Comparison of ENCODE assay signal across 18 cellular contexts in the genomic region with DNA sequence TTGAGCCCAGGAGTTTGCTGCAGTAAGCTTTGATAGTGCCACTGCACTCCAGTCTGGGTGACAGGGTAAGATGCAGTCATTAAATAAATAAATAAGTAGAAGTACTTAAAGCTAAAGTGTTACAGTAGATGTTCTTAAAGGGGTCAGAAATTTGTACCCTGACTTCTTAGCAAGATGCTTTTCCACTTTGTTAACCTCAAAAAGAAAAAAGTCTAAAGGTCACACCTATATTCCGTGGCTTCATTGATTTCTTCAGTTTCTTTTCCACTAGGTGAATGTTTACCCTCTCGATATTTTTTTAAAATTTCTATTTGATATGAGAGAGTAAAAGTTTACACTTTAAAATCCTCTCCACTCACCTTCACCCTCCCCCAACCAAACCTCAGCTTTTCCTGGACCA.
DNase-seq lines count a peak whose midpoint lies in the region; ATAC-seq, FAIRE-seq and TF ChIP-seq lines count a peak whose summit lies in the region.
"Had no signal": no experiment of that assay in that cellular context is flagged by ENCODE, and none has a peak within 500 bp of the region (broad histone marks: within the 10 kb centered on the region; RNA-seq: fewer than 3 reads in every experiment).

No MANE protein-coding gene starts in this region.

- H3K4me1 ChIP-seq in HepG2 (ENCODE audit: insufficient read depth, low read length) (peaks cover 36% of the 10 kb centered on the region), neural progenitor cell (peaks cover 20% of the 10 kb centered on the region), colonic mucosa (no peaks in the 10 kb centered on the region)
- H3K4me1 ChIP-seq: BLaER1 had no signal

- FAIRE-seq in HepG2 (lab: Jason Lieb, UNC) (no peak), GM19239 (lab: Jason Lieb, UNC) (no peak)
- FAIRE-seq: GM12892, GM18507 had no signal

- DNase-seq in Calu3 (no peak), RKO (ENCODE audit: low spot score) (peak; percentile 12), HepG2 (ENCODE audit: low spot score) (no peak), neural progenitor cell (ENCODE audit: low spot score) (no peak), GM19239 (ENCODE audit: insufficient read length, low spot score) (no peak), NOMO-1 treated with dmso at 0.1 percent for 144 hours (lab: John Stamatoyannopoulos, UW; ENCODE audit: unreplicated experiment) (no peak), colonic mucosa (no peak)
- DNase-seq: 8988T; CD4-positive, alpha-beta memory T cell; GDM1; GM23248; H7; KG1 had no signal

- intact Hi-C loops in Calu3 (cut with micrococcal nuclease; ENCODE audit: unreplicated experiment) = loop anchor here (5.0 kb wide), 2 partner anchors 43 to 203 kb away; no protein-coding TSS in a partner anchor
- intact Hi-C loops in HepG2 (cut with micrococcal nuclease; ENCODE audit: unreplicated experiment) = loop anchor here (1.0 kb wide), 1 partner anchor 65 kb away; no protein-coding TSS in a partner anchor
- intact Hi-C loops in colonic mucosa (cut with DNase I) = no loop called here

- H3K9me3 ChIP-seq in HepG2 (ENCODE audit: low read length) (no peaks in the 10 kb centered on the region), neural progenitor cell (ENCODE audit: low read depth) (no peaks in the 10 kb centered on the region), colonic mucosa (no peaks in the 10 kb centered on the region)
- H3K9me3 ChIP-seq: BLaER1 had no signal

- H3K4me3 Mint-ChIP-seq in Calu3 (ENCODE audit: low read depth, unreplicated experiment) = peak overlapping the region; percentile 60
- H3K4me3 Mint-ChIP-seq in neural progenitor cell = peak overlapping the region; percentile 11
- H3K4me3 Mint-ChIP-seq: CD14-positive monocyte; CD4-positive, alpha-beta memory T cell had no signal

- no peak overlapping the region for H2AFZ ChIP-seq in HepG2 (ENCODE audit: low read length)
- H2AFZ ChIP-seq in neural progenitor cell (replicated peaks) = no peak overlapping the region
- H2AFZ ChIP-seq: GM23248 had no signal

- H3K27me3 Mint-ChIP-seq in Calu3 (ENCODE audit: unreplicated experiment) (no peaks in the 10 kb centered on the region), neural progenitor cell (ENCODE audit: insufficient read depth, low read depth) (peaks cover 5% of the 10 kb centered on the region)

- H3K9ac ChIP-seq in HepG2 (ENCODE audit: insufficient read depth, low read depth, low read length) = peak overlapping the region; percentile 41; the same call in 1 of the 2 replicates
- H3K9ac ChIP-seq in neural progenitor cell = no peak overlapping the region
- H3K9ac ChIP-seq in colonic mucosa (ENCODE audit: low read depth in 2 of 2, low read length in 2 of 2) = no peak overlapping the region
- H3K9ac ChIP-seq: BLaER1, GM23248 had no signal

- no peak for TF ChIP-seq RAD21 in HepG2 (CRISPR knock-in tag; IDR thresholded peaks at IDR 0.05)

- H3K9me3 Mint-ChIP-seq in Calu3 (ENCODE audit: low read depth, unreplicated experiment) = no peaks in the 10 kb centered on the region
- peaks cover under 1% of the 10 kb centered on the region for H3K9me3 Mint-ChIP-seq in neural progenitor cell
- H3K9me3 Mint-ChIP-seq: CD4-positive, alpha-beta memory T cell had no signal

- in situ Hi-C loops in HepG2 (cut with HindIII; ENCODE audit: extremely low pct_ligation_motif_present, low pct_unique_long_range_greater_than_20kb) = no loop called here

- no peak for TF ChIP-seq POLR2A in HepG2 (IDR thresholded peaks at IDR 0.05; ENCODE audit: insufficient read depth in 1 of 2, low read depth in 2 of 2, low read length in 2 of 2)

- H3K4me3 ChIP-seq in HepG2 (replicated peaks in 1 of 3; ENCODE audit: insufficient read depth in 1 of 3, low read depth in 2 of 3, low read length in 3 of 3) = peak overlapping the region in 1 of 3 experiments; percentile 29; a peak in 3 of 6 replicates
- no peak overlapping the region for H3K4me3 ChIP-seq in neural progenitor cell
- H3K4me3 ChIP-seq in colonic mucosa = no peak overlapping the region
- H3K4me3 ChIP-seq: BLaER1, GM23248 had no signal

- no peaks in the 10 kb centered on the region for H4K20me1 ChIP-seq in HepG2 (ENCODE audit: insufficient read depth, low read length)
- H4K20me1 ChIP-seq in neural progenitor cell (ENCODE audit: low read depth) = no peaks in the 10 kb centered on the region
- H4K20me1 ChIP-seq: BLaER1 had no signal

- peak overlapping the region; percentile 93 for H3K27ac Mint-ChIP-seq in Calu3 (ENCODE audit: unreplicated experiment)
- H3K27ac Mint-ChIP-seq in neural progenitor cell = peak overlapping the region; percentile 27
- H3K27ac Mint-ChIP-seq: CD14-positive monocyte; CD4-positive, alpha-beta memory T cell had no signal

- TF ChIP-seq CTCF in Calu3 (IDR thresholded peaks at IDR 0.05; ENCODE audit: unreplicated experiment) (no peak), HepG2 (CRISPR knock-in tag; IDR thresholded peaks at IDR 0.05) (no peak), neural progenitor cell (IDR thresholded peaks at IDR 0.05) (no peak), colonic mucosa (IDR thresholded peaks at IDR 0.05) (no peak)

- no peaks in the 10 kb centered on the region for H3K79me2 ChIP-seq in HepG2 (ENCODE audit: insufficient read depth, low read length)
- no peaks in the 10 kb centered on the region for H3K79me2 ChIP-seq in neural progenitor cell (ENCODE audit: low read depth)

- TF ChIP-seq EP300 in HepG2 (IDR thresholded peaks at IDR 0.05; ENCODE audit: low read depth in 2 of 2, low read length in 2 of 2) (peak in 1 of 2 experiments; percentile 28; a peak in 1 of 4 replicates), HepG2 (CRISPR knock-in tag; IDR thresholded peaks at IDR 0.05; ENCODE audit: borderline replicate concordance) (no peak)

- no peaks in the 10 kb centered on the region for H3K36me3 Mint-ChIP-seq in Calu3 (ENCODE audit: insufficient read depth, unreplicated experiment)
- no peaks in the 10 kb centered on the region for H3K36me3 Mint-ChIP-seq in neural progenitor cell
- H3K36me3 Mint-ChIP-seq: CD14-positive monocyte; CD4-positive, alpha-beta memory T cell had no signal

- peak overlapping the region; percentile 58 for H3K4me2 ChIP-seq in HepG2 (ENCODE audit: low read depth, low read length)
- H3K4me2 ChIP-seq in neural progenitor cell = no peak overlapping the region
- H3K4me2 ChIP-seq: BLaER1 had no signal

- H3K27ac ChIP-seq in HepG2 (ENCODE audit: extremely low read length, insufficient read depth, low read length) (peak overlapping the region; percentile 72), neural progenitor cell (no peak overlapping the region), colonic mucosa (no peak overlapping the region)
- H3K27ac ChIP-seq: BLaER1, GM23248 had no signal

- H3K27me3 ChIP-seq in HepG2 (ENCODE audit: control insufficient read depth in 1 of 2, insufficient read depth in 2 of 2, low read length in 2 of 2) = no peaks in the 10 kb centered on the region; a peak in 1 of 5 replicates
- H3K27me3 ChIP-seq in neural progenitor cell = no peaks in the 10 kb centered on the region
- H3K27me3 ChIP-seq in colonic mucosa = no peaks in the 10 kb centered on the region
- H3K27me3 ChIP-seq: BLaER1 had no signal

- no peaks in the 10 kb centered on the region for H3F3A ChIP-seq in neural progenitor cell (ENCODE audit: low read depth)

- H3K36me3 ChIP-seq in HepG2 (replicated peaks in 1 of 2; ENCODE audit: control insufficient read depth in 1 of 2, insufficient read depth in 2 of 2, low read length in 2 of 2) (no peaks in the 10 kb centered on the region), neural progenitor cell (no peaks in the 10 kb centered on the region), colonic mucosa (no peaks in the 10 kb centered on the region)
- H3K36me3 ChIP-seq: BLaER1 had no signal

- CTCF ChIA-PET in Calu3 (lab: Charles Lee) (interaction anchor here (2.2 kb wide), 1 partner anchor 31 kb away, joined by 25 read pairs; no protein-coding TSS in a partner anchor), HepG2 (lab: Yijun Ruan, JAX; ENCODE audit: low intra/inter-chr PET ratio, low total read pairs) (no interaction called here)

- 4% methylated on average over 2 of the region's 2 CpGs for WGBS in HepG2 (ENCODE audit: low lambda C conversion rate)

- peaks cover 36% of the 10 kb centered on the region for H3K4me1 Mint-ChIP-seq in Calu3 (ENCODE audit: low read depth, unreplicated experiment)
- peaks cover 29% of the 10 kb centered on the region for H3K4me1 Mint-ChIP-seq in neural progenitor cell
- H3K4me1 Mint-ChIP-seq: CD14-positive monocyte; CD4-positive, alpha-beta memory T cell had no signal

- ATAC-seq in HepG2 (no peak), SK-N-SH treated with all-trans-retinoic acid at 6 μM for 48 hours (no peak)

- BruUV-seq in Calu3 (replicated peaks; lab: Mats Ljungman, UMichigan) (no TSS peak), HepG2 (replicated peaks; lab: Mats Ljungman, UMichigan) (no TSS peak)

- POLR2A ChIA-PET in HepG2 (lab: Yijun Ruan, JAX) = interaction anchor here (1.9 kb wide), 1 partner anchor 32 kb away, joined by 15 read pairs; no protein-coding TSS in a partner anchor

TF ChIP-seq in SK-N-SH treated with all-trans-retinoic acid at 6 μM for 48 hours, 23 proteins besides CTCF, POLR2A, EP300 and RAD21 (continues in another document):
- TF ChIP-seq CSDC2 (CRISPR knock-in tag; IDR thresholded peaks at IDR 0.05) (no peak), SNAI2 (CRISPR knock-in tag; IDR thresholded peaks at IDR 0.05) (no peak)
- TF ChIP-seq, protein P1, sequence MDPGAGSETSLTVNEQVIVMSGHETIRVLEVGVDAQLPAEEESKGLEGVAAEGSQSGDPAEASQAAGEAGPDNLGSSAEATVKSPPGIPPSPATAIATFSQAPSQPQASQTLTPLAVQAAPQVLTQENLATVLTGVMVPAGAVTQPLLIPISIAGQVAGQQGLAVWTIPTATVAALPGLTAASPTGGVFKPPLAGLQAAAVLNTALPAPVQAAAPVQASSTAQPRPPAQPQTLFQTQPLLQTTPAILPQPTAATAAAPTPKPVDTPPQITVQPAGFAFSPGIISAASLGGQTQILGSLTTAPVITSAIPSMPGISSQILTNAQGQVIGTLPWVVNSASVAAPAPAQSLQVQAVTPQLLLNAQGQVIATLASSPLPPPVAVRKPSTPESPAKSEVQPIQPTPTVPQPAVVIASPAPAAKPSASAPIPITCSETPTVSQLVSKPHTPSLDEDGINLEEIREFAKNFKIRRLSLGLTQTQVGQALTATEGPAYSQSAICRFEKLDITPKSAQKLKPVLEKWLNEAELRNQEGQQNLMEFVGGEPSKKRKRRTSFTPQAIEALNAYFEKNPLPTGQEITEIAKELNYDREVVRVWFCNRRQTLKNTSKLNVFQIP (CRISPR knock-in tag; IDR thresholded peaks at IDR 0.05; ENCODE audit: borderline replicate concordance, low read depth) = no peak
- TF ChIP-seq, protein P2, sequence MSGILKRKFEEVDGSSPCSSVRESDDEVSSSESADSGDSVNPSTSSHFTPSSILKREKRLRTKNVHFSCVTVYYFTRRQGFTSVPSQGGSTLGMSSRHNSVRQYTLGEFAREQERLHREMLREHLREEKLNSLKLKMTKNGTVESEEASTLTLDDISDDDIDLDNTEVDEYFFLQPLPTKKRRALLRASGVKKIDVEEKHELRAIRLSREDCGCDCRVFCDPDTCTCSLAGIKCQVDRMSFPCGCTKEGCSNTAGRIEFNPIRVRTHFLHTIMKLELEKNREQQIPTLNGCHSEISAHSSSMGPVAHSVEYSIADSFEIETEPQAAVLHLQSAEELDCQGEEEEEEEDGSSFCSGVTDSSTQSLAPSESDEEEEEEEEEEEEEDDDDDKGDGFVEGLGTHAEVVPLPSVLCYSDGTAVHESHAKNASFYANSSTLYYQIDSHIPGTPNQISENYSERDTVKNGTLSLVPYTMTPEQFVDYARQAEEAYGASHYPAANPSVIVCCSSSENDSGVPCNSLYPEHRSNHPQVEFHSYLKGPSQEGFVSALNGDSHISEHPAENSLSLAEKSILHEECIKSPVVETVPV (CRISPR knock-in tag; IDR thresholded peaks at IDR 0.05) = no peak
